1 cellular context compared by ENCODE assay signal in genomic region chr16:67513892-67514291, GRCh38.
TF ChIP-seq lines count a peak whose summit lies in the region.
"Not testable (repeated sequence)": the region's sequence is repeated elsewhere in the genome, so short reads cannot be mapped to it uniquely, and the experiment has no call there.

No MANE protein-coding gene starts in this region.

TF ChIP-seq in HepG2, 621 proteins besides CTCF, POLR2A, EP300 and RAD21:
- TF ChIP-seq ZNF121 (CRISPR knock-in tag; IDR thresholded peaks at IDR 0.05) (peak; percentile 53; the same call in 1 of the 2 replicates), LCORL (CRISPR knock-in tag; IDR thresholded peaks at IDR 0.05) (0 out of 2 replicates have a peak, but pooled peaks have one; percentile 16)
- TF ChIP-seq LCORL (IDR thresholded peaks at IDR 0.05) = not testable (repeated sequence)
